1 cellular context compared by ENCODE assay signal in genomic region chr5:10194083-10194482, GRCh38.
TF ChIP-seq lines count a peak whose summit lies in the region.

No MANE protein-coding gene starts in this region.

TF ChIP-seq in H1, 55 proteins besides CTCF, POLR2A, EP300 and RAD21:
- no peak for TF ChIP-seq RFX5 (IDR thresholded peaks at IDR 0.05; ENCODE audit: borderline replicate concordance, low read depth, low read length)
- TF ChIP-seq POU5F1 (IDR thresholded peaks at IDR 0.05; ENCODE audit: low read depth, low read length), result no peak
- no peak for TF ChIP-seq RNF2 (IDR thresholded peaks at IDR 0.05; ENCODE audit: borderline replicate concordance, low read depth, low read length, missing control alignments, poor library complexity, severe bottlenecking)
- no peak for TF ChIP-seq MAFK (IDR thresholded peaks at IDR 0.05; ENCODE audit: low read depth, low read length)
- TF ChIP-seq SP1 (IDR thresholded peaks at IDR 0.05; ENCODE audit: low read depth, low read length), result no peak
- no peak for TF ChIP-seq CREB1 (IDR thresholded peaks at IDR 0.05)
- no peak for TF ChIP-seq USF2 (IDR thresholded peaks at IDR 0.05; ENCODE audit: low read length)
- TF ChIP-seq TEAD4 (IDR thresholded peaks at IDR 0.05; ENCODE audit: low read depth, low read length), result no peak
- TF ChIP-seq NRF1 (IDR thresholded peaks at IDR 0.05; ENCODE audit: low read depth, low read length), result no peak
- TF ChIP-seq TBP (IDR thresholded peaks at IDR 0.05; ENCODE audit: low read depth, low read length), result no peak
